9 cellular contexts compared by ENCODE assay signal in the genomic region with DNA sequence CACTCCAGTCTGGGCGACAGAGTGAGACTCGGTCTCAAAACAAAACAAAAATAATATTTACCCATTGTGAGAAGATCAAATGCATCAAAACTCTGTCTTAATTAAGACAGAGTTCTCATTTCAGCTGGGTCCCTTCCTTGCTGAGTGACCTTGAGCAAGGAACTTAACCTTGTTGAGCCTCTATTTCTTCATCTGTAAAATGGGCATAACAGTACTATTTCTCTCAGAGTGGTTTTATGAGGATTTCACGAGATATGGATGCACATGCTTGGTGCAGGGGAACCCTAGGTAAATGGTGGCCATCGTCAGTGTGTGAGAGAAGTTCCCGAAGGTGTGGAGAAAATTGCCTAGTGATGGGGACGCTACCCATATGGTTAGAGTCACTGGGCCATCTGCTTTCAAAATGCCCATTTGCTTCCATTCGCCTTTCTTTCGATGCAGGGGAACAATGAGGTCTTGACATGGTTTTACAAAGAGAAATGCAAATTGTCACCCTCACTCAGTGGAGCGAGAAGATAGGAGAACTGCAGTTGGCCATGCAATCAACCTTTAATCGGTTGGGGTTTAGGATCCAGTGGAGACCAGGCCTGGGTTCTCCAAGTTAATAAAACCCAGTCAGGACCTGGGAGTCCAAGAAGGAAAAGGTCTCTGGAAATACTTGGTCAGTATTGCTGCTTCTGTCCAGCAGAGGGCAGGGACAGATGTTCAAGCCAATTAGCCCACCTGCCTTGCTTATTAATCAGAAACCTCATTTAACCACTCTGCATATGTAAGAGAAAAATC. TPM values are rescaled to one million over a fixed set of nuclear protein-coding genes. Genes with fewer than 3 reads are reported as not detected.
DNase-seq lines count a peak whose midpoint lies in the region; ATAC-seq and TF ChIP-seq lines count a peak whose summit lies in the region.
"Had no signal": no experiment of that assay in that cellular context is flagged by ENCODE, and none has a peak within 500 bp of the region (broad histone marks: within the 10 kb centered on the region; RNA-seq: fewer than 3 reads in every experiment).

No MANE protein-coding gene starts in this region.

- H3K27ac Mint-ChIP-seq in CD14-positive monocyte = peak overlapping the region in 1 of 7 donors; percentile 38
- H3K27ac Mint-ChIP-seq in stimulated activated effector memory CD8-positive, alpha-beta T cell treated with anti-CD3 and anti-CD28 coated beads, Interleukin-12 subunit alpha, Interleukin-12 subunit beta, amount 100 ng/mL, for 72 hours = no peak overlapping the region

- no peak overlapping the region for H3K4me3 Mint-ChIP-seq in CD14-positive monocyte
- H3K4me3 Mint-ChIP-seq in stimulated activated effector memory CD8-positive, alpha-beta T cell treated with anti-CD3 and anti-CD28 coated beads, Interleukin-12 subunit alpha, Interleukin-12 subunit beta, amount 100 ng/mL, for 72 hours = no peak overlapping the region

- no peak for DNase-seq in CD14-positive monocyte (ENCODE audit: low spot score)
- DNase-seq in M059J (ENCODE audit: low read depth) = peak; percentile 28
- peak; percentile 48 to 56 for DNase-seq in cardiac fibroblast (ENCODE audit: low read depth in 2 of 2)
- DNase-seq in mesenteric fat pad (ENCODE audit: low spot score) = peak; percentile 26
- DNase-seq in activated naive CD4-positive, alpha-beta T cell (lab: John Stamatoyannopoulos, UW) = no peak
- DNase-seq in stimulated activated effector memory CD8-positive, alpha-beta T cell treated with anti-CD3 and anti-CD28 coated beads, Interleukin-12 subunit alpha, Interleukin-12 subunit beta, amount 100 ng/mL, for 72 hours (ENCODE audit: low spot score in 2 of 2) = no peak
- DNase-seq: activated CD4-positive, alpha-beta T cell treated with anti-CD3 and anti-CD28 coated beads for 1 hour had no signal

- no peaks in the 10 kb centered on the region for H3K4me1 Mint-ChIP-seq in CD14-positive monocyte
- H3K4me1 Mint-ChIP-seq in stimulated activated effector memory CD8-positive, alpha-beta T cell treated with anti-CD3 and anti-CD28 coated beads, Interleukin-12 subunit alpha, Interleukin-12 subunit beta, amount 100 ng/mL, for 72 hours = no peaks in the 10 kb centered on the region

- no peaks in the 10 kb centered on the region for H3K36me3 Mint-ChIP-seq in CD14-positive monocyte
- H3K36me3 Mint-ChIP-seq in stimulated activated effector memory CD8-positive, alpha-beta T cell treated with anti-CD3 and anti-CD28 coated beads, Interleukin-12 subunit alpha, Interleukin-12 subunit beta, amount 100 ng/mL, for 72 hours = no peaks in the 10 kb centered on the region

- H3K9me3 Mint-ChIP-seq in CD14-positive monocyte = peaks cover 0 to 2% (median 0%) of the 10 kb centered on the region in 7 donors
- H3K9me3 Mint-ChIP-seq in stimulated activated effector memory CD8-positive, alpha-beta T cell treated with anti-CD3 and anti-CD28 coated beads, Interleukin-12 subunit alpha, Interleukin-12 subunit beta, amount 100 ng/mL, for 72 hours = no peaks in the 10 kb centered on the region

- H3K4me3 ChIP-seq in cardiac fibroblast (replicated peaks in 1 of 2; ENCODE audit: low read depth in 2 of 2, low read length in 2 of 2) = no peak overlapping the region

- intact Hi-C loops in CD14-positive monocyte (cut with micrococcal nuclease) = no loop called here

- no peaks in the 10 kb centered on the region for H3K27me3 Mint-ChIP-seq in CD14-positive monocyte (ENCODE audit: low read depth in 3 of 3)

- no peak for ATAC-seq in HG03354 (IDR thresholded peaks at IDR 0.05; ENCODE audit: poor library complexity, severe bottlenecking, unreplicated experiment)
- ATAC-seq in HG03521 (IDR thresholded peaks at IDR 0.05; ENCODE audit: unreplicated experiment) = no peak
- no peak for ATAC-seq in stimulated activated effector memory CD8-positive, alpha-beta T cell treated with anti-CD3 and anti-CD28 coated beads, Interleukin-12 subunit alpha, Interleukin-12 subunit beta, amount 100 ng/mL, for 72 hours

- TF ChIP-seq CTCF in CD14-positive monocyte (IDR thresholded peaks at IDR 0.05) (peak; percentile 47), cardiac fibroblast (IDR thresholded peaks at IDR 0.05; ENCODE audit: low read depth, low read length) (peak; percentile 65)

RNA-seq across cellular contexts. Expression of a gene that starts 37.1 kb away (rescaled TPM):
- under 1 TPM in 1 of 2 donors, not detected in 1; 0.17 TPM for polyA plus RNA-seq in CD14-positive monocyte
- total RNA-seq in M059J (2014; rRNA removed; shearing (Covaris generic)) = 1.1 and 1.2 TPM in 2 replicates
- 2.1 TPM for total RNA-seq in mesenteric fat pad

Comparison
In these comparisons a context has a peak if more than half of its experiments do, and no peak if none do; other contexts are left out.
1. DNase-seq: peak in M059J (single experiment), cardiac fibroblast (2 of 2) and mesenteric fat pad (single experiment); none in CD14-positive monocyte (single experiment), activated naive CD4-positive, alpha-beta T cell (0 of 4) and stimulated activated effector memory CD8-positive, alpha-beta T cell treated with anti-CD3 and anti-CD28 coated beads, Interleukin-12 subunit alpha, Interleukin-12 subunit beta, amount 100 ng/mL, for 72 hours (0 of 2).